In genomic region chr19:18373892-18374629, GRCh38 we compare ENCODE assay signal across 8 cellular contexts. TPM values are rescaled to one million over a fixed set of nuclear protein-coding genes. Genes with fewer than 3 reads are reported as not detected.
DNase-seq lines count a peak whose midpoint lies in the region; ATAC-seq and TF ChIP-seq lines count a peak whose summit lies in the region.

No MANE protein-coding gene starts in this region.

- DNase-seq in AG08396 (ENCODE audit: low spot score), result peak; percentile 93
- peak; percentile 74 for DNase-seq in NCI-H460 (ENCODE audit: extremely low read depth, low read depth)
- DNase-seq in activated CD8-positive, alpha-beta memory T cell treated with anti-CD3 and anti-CD28 coated beads, Interleukin-2, amount 50 U/mL, for 48 hours, result peak; percentile 77
- peak; percentile 98 for DNase-seq in fibroblast of mammary gland (ENCODE audit: low read depth)
- peak in 1 of 10 donors; percentile 57 for DNase-seq in naive thymus-derived CD8-positive, alpha-beta T cell

- POLR2A ChIA-PET in naive thymus-derived CD8-positive, alpha-beta T cell (lab: Charles Lee), result no interaction called here

- H3K27me3 Mint-ChIP-seq in naive thymus-derived CD8-positive, alpha-beta T cell, result no peaks in the 10 kb centered on the region

- no peaks in the 10 kb centered on the region for H3K9me3 Mint-ChIP-seq in naive thymus-derived CD8-positive, alpha-beta T cell

- no peaks in the 10 kb centered on the region for H3K9me3 ChIP-seq in subcutaneous abdominal adipose tissue (ENCODE audit: control insufficient read depth in 5 of 5, low read length in 5 of 5)

- H3K4me3 Mint-ChIP-seq in naive thymus-derived CD8-positive, alpha-beta T cell, result peak overlapping the region in 3 of 10 donors; percentile 0 to 36 (median 34)

- peaks cover 4 to 15% (median 10%) of the 10 kb centered on the region in 4 donors for H3K4me1 Mint-ChIP-seq in naive thymus-derived CD8-positive, alpha-beta T cell

- TF ChIP-seq CTCF in fibroblast of mammary gland (conservative IDR thresholded peaks at IDR 0.05; ENCODE audit: control insufficient read depth, insufficient read depth, low read depth, low read length), result no peak

- peaks cover 7 to 42% (median 20%) of the 10 kb centered on the region in 5 donors for H3K4me1 ChIP-seq in subcutaneous abdominal adipose tissue (ENCODE audit: control insufficient read depth in 5 of 5, insufficient read depth in 5 of 5, low read length in 5 of 5)

- no peak overlapping the region for H3K4me3 ChIP-seq in fibroblast of mammary gland (ENCODE audit: control insufficient read depth, low read depth, low read length)
- H3K4me3 ChIP-seq in subcutaneous abdominal adipose tissue (ENCODE audit: low read depth in 1 of 5, low read length in 5 of 5), result peak overlapping the region in 2 of 5 donors; percentile 10 to 22

- peaks cover 0 to 3% (median 0%) of the 10 kb centered on the region in 5 donors for H3K27me3 ChIP-seq in subcutaneous abdominal adipose tissue (ENCODE audit: control insufficient read depth in 5 of 5, insufficient read depth in 4 of 5, low read length in 5 of 5)

- peak overlapping the region in 5 of 10 donors; percentile 4 to 67 (median 36) for H3K27ac Mint-ChIP-seq in naive thymus-derived CD8-positive, alpha-beta T cell

- H3K27ac ChIP-seq in subcutaneous abdominal adipose tissue (ENCODE audit: low read depth, low read length), result peak overlapping the region; percentile 47

- peak overlapping the region in 3 of 5 donors; percentile 14 to 62 (median 34) for H3K9ac ChIP-seq in subcutaneous abdominal adipose tissue (ENCODE audit: low read length in 5 of 5)

- ATAC-seq in GM18520 (IDR thresholded peaks at IDR 0.05; ENCODE audit: unreplicated experiment) (peak; percentile 79), HG03064 (IDR thresholded peaks at IDR 0.05; ENCODE audit: low read depth, unreplicated experiment) (peak; percentile 68)
- peak; percentile 44 to 57 for ATAC-seq in naive thymus-derived CD8-positive, alpha-beta T cell

- no peaks in the 10 kb centered on the region for H3K36me3 ChIP-seq in subcutaneous abdominal adipose tissue (ENCODE audit: control insufficient read depth in 5 of 5, insufficient read depth in 5 of 5, low read length in 5 of 5)

- H3K36me3 Mint-ChIP-seq in naive thymus-derived CD8-positive, alpha-beta T cell, result peaks cover 0 to 2% (median 0%) of the 10 kb centered on the region in 3 donors

RNA-seq across cellular contexts. Expression of gene GDF15, which starts 11.9 kb away (rescaled TPM):
- total RNA-seq in NCI-H460 (2014; rRNA removed; shearing (Covaris generic)), result 281 and 371 TPM in 2 replicates
- polyA plus RNA-seq in NCI-H460 (2014; cell fraction: nucleus; rRNA removed), result 116 and 139 TPM in 2 replicates
- not detected for total RNA-seq in naive thymus-derived CD8-positive, alpha-beta T cell
- not detected for polyA plus RNA-seq in naive thymus-derived CD8-positive, alpha-beta T cell

RNA-seq across cellular contexts. Expression of gene LRRC25, which starts 23.4 kb away (rescaled TPM):
- total RNA-seq in NCI-H460 (2014; rRNA removed; shearing (Covaris generic)), result not detected in 2 replicates
- not detected in 2 replicates for polyA plus RNA-seq in NCI-H460 (2014; cell fraction: nucleus; rRNA removed)
- total RNA-seq in naive thymus-derived CD8-positive, alpha-beta T cell, result under 1 TPM; 0.16 to 0.39 TPM
- under 1 TPM in 2 of 3 donors, not detected in 1; 0.13 to 0.26 TPM for polyA plus RNA-seq in naive thymus-derived CD8-positive, alpha-beta T cell

RNA-seq across cellular contexts. Expression of gene PGPEP1, which starts 33.7 kb away (rescaled TPM):
- 3.5 and 4.0 TPM in 2 replicates for total RNA-seq in NCI-H460 (2014; rRNA removed; shearing (Covaris generic))
- polyA plus RNA-seq in NCI-H460 (2014; cell fraction: nucleus; rRNA removed), result 1.1 and 1.8 TPM in 2 replicates
- total RNA-seq in naive thymus-derived CD8-positive, alpha-beta T cell, result 10 to 100 TPM; 55.9 to 61.0 TPM
- polyA plus RNA-seq in naive thymus-derived CD8-positive, alpha-beta T cell, result 10 to 100 TPM in 1 of 3 donors, 1 to 10 TPM in 2; 9.3 to 11.9 (median 9.7) TPM

RNA-seq across cellular contexts. Expression of gene SSBP4, which starts 45.1 kb away (rescaled TPM):
- total RNA-seq in NCI-H460 (2014; rRNA removed; shearing (Covaris generic)), result 31.0 and 46.3 TPM in 2 replicates
- polyA plus RNA-seq in NCI-H460 (2014; cell fraction: nucleus; rRNA removed), result 178 and 230 TPM in 2 replicates
- total RNA-seq in naive thymus-derived CD8-positive, alpha-beta T cell, result 10 to 100 TPM; 41.3 to 45.4 TPM
- polyA plus RNA-seq in naive thymus-derived CD8-positive, alpha-beta T cell, result 10 to 100 TPM; 48.1 to 78.8 (median 61.1) TPM

RNA-seq across cellular contexts. Expression of gene LSM4, which starts 51.2 kb away (rescaled TPM):
- 207 and 261 TPM in 2 replicates for total RNA-seq in NCI-H460 (2014; rRNA removed; shearing (Covaris generic))
- polyA plus RNA-seq in NCI-H460 (2014; cell fraction: nucleus; rRNA removed), result 332 and 335 TPM in 2 replicates
- total RNA-seq in naive thymus-derived CD8-positive, alpha-beta T cell, result 10 to 100 TPM; 82.1 to 84.0 TPM
- polyA plus RNA-seq in naive thymus-derived CD8-positive, alpha-beta T cell, result 100 to 1,000 TPM; 162 to 198 (median 181) TPM

Comparison
In these comparisons a context has a peak if more than half of its experiments do, and no peak if none do; other contexts are left out.
1. RNA of gene GDF15, which starts 11.9 kb away (total RNA-seq): 281 to 371 TPM in NCI-H460; not detected in naive thymus-derived CD8-positive, alpha-beta T cell; every median in the first group is over 100 times any median in the second.
2. RNA of gene PGPEP1, which starts 33.7 kb away (total RNA-seq): 55.9 to 61.0 TPM in naive thymus-derived CD8-positive, alpha-beta T cell; 3.5 to 4.0 TPM in NCI-H460; every median in the first group is over 10 times any median in the second.
3. Peak in every context shown above with its lines, with median percentiles within 50 percentile points of each other: ATAC-seq.